In genomic region chr4:85126991-85127591, GRCh38 we compare ENCODE assay signal across 15 cellular contexts.
DNase-seq lines count a peak whose midpoint lies in the region; ATAC-seq and TF ChIP-seq lines count a peak whose summit lies in the region.
"Had no signal": no experiment of that assay in that cellular context is flagged by ENCODE, and none has a peak within 500 bp of the region (broad histone marks: within the 10 kb centered on the region; RNA-seq: fewer than 3 reads in every experiment).

No MANE protein-coding gene starts in this region.

- peaks cover 3% of the 10 kb centered on the region; the same call in 1 of the 2 replicates for H3K9me3 ChIP-seq in HUES6 (ENCODE audit: control insufficient read depth, insufficient read depth, low read depth, low read length)
- H3K9me3 ChIP-seq in WERI-Rb-1 (ENCODE audit: severe bottlenecking) = no peaks in the 10 kb centered on the region
- H3K9me3 ChIP-seq in esophagus muscularis mucosa = no peaks in the 10 kb centered on the region
- H3K9me3 ChIP-seq: Peyer's patch, SK-N-SH had no signal

- WGBS in esophagus muscularis mucosa = 94% methylated on average over 6 of the region's 6 CpGs

- peaks cover 45% of the 10 kb centered on the region for H3K4me1 ChIP-seq in HUES6 (ENCODE audit: control insufficient read depth, insufficient read depth, low read length)
- H3K4me1 ChIP-seq in esophagus muscularis mucosa = peaks cover 0 to 4% (median 2%) of the 10 kb centered on the region in 4 donors
- H3K4me1 ChIP-seq: Peyer's patch had no signal

- intact Hi-C loops in esophagus muscularis mucosa (cut with DNase I) = no loop called here

- H3K4me3 ChIP-seq in HUES6 (ENCODE audit: low read depth, low read length) (no peak overlapping the region), WERI-Rb-1 (ENCODE audit: low read depth, low read length) (no peak overlapping the region), esophagus muscularis mucosa (no peak overlapping the region)
- H3K4me3 ChIP-seq: Peyer's patch had no signal

- H3K36me3 Mint-ChIP-seq in nephron progenitor cell (ENCODE audit: low read depth) = no peaks in the 10 kb centered on the region
- H3K36me3 Mint-ChIP-seq: T-cell had no signal

- peaks cover 9% of the 10 kb centered on the region for H3K9me3 Mint-ChIP-seq in nephron progenitor cell

- no peak for TF ChIP-seq POLR2A in esophagus muscularis mucosa (IDR thresholded peaks at IDR 0.05; ENCODE audit: low read depth)

- DNase-seq in DMS 273 (lab: John Stamatoyannopoulos, UW; ENCODE audit: unreplicated experiment) (peak; percentile 39), WERI-Rb-1 (no peak), nephron progenitor cell (no peak), esophagus muscularis mucosa (ENCODE audit: extremely low spot score) (no peak), NCI-H1105 treated with DMSO at 0.1 percent for 48 hours (lab: John Stamatoyannopoulos, UW) (no peak)
- DNase-seq: NCI-H1048, NCI-H2107, NCI-H345, NCI-H774, Peyer's patch, T-cell had no signal

- H3K4me1 Mint-ChIP-seq in nephron progenitor cell = peaks cover 48% of the 10 kb centered on the region
- H3K4me1 Mint-ChIP-seq: T-cell had no signal

- no peak overlapping the region for H3K9ac ChIP-seq in HUES6 (ENCODE audit: low read length)
- H3K9ac ChIP-seq: SK-N-SH had no signal

- peak overlapping the region; percentile 82 for H3K27ac Mint-ChIP-seq in nephron progenitor cell
- H3K27ac Mint-ChIP-seq: T-cell had no signal

- no peak for TF ChIP-seq EP300 in esophagus muscularis mucosa (IDR thresholded peaks at IDR 0.05)

- H3K27ac ChIP-seq in HUES6 (ENCODE audit: low read depth, low read length) (0 out of 2 replicates have a peak overlapping the region, but pooled peaks have one; percentile 16), WERI-Rb-1 (peak overlapping the region; percentile 69), esophagus muscularis mucosa (replicated peaks in 1 of 4) (no peak overlapping the region)
- H3K27ac ChIP-seq: Peyer's patch had no signal

- no peak for ATAC-seq in GM21737 (IDR thresholded peaks at IDR 0.05; ENCODE audit: unreplicated experiment)
- ATAC-seq: Right ventricle myocardium inferior, T-cell had no signal

- no peak overlapping the region for H3K4me3 Mint-ChIP-seq in nephron progenitor cell
- H3K4me3 Mint-ChIP-seq: T-cell had no signal

- no peaks in the 10 kb centered on the region for H3K36me3 ChIP-seq in HUES6 (ENCODE audit: control insufficient read depth, insufficient read depth, low read length)
- H3K36me3 ChIP-seq in WERI-Rb-1 = no peaks in the 10 kb centered on the region
- no peaks in the 10 kb centered on the region for H3K36me3 ChIP-seq in esophagus muscularis mucosa
- H3K36me3 ChIP-seq: Peyer's patch had no signal

- H3K27me3 ChIP-seq in HUES6 (ENCODE audit: control insufficient read depth, insufficient read depth, low read length) (peaks cover 21% of the 10 kb centered on the region; the same call in 1 of the 2 replicates), WERI-Rb-1 (ENCODE audit: insufficient read depth, low read depth, severe bottlenecking) (no peaks in the 10 kb centered on the region), esophagus muscularis mucosa (no peaks in the 10 kb centered on the region)
- H3K27me3 ChIP-seq: Peyer's patch had no signal

- no peak for TF ChIP-seq CTCF in WERI-Rb-1 (IDR thresholded peaks at IDR 0.05; ENCODE audit: low read depth, low read length)
- TF ChIP-seq CTCF in nephron progenitor cell (IDR thresholded peaks at IDR 0.05) = no peak
- no peak for TF ChIP-seq CTCF in esophagus muscularis mucosa (IDR thresholded peaks at IDR 0.05)

- no peaks in the 10 kb centered on the region for H3K27me3 Mint-ChIP-seq in nephron progenitor cell (ENCODE audit: low read depth, poor library complexity)
- H3K27me3 Mint-ChIP-seq: T-cell had no signal

Comparison
In these comparisons a context has a peak if more than half of its experiments do, and no peak if none do; other contexts are left out.
1. H3K27ac ChIP-seq: peak in HUES6 (single experiment) and WERI-Rb-1 (single experiment); none in esophagus muscularis mucosa (0 of 4).